ENCODE assay signal across 1 cellular context in the genomic region with DNA sequence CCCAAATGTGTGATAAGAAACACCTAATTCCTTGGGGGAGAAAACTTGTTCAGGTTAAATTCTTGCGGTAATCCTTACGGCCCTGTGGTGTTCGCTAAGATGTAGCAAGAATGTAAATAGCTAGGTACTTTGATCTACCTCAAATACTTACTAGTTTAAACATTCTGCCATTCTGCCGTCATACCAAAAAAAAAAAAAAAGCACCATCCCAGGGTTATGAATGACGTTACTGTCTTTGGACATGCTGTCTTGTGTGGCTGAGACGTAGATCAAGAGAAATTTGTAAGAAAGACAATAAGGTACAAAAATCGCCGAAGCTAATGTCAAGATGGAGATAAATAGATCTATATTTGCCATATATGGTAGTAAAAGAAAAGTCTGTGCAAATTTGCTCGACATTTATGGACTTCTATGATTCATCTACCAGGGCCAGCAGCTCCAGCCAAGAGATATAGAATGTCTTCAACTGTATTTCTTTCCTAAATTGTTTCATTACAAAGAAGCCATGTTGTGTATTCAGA.
TF ChIP-seq lines count a peak whose summit lies in the region.

No MANE protein-coding gene starts in this region.

TF ChIP-seq in HepG2, 621 proteins besides CTCF, POLR2A, EP300 and RAD21 (continued from another document):
- TF ChIP-seq, protein P1, sequence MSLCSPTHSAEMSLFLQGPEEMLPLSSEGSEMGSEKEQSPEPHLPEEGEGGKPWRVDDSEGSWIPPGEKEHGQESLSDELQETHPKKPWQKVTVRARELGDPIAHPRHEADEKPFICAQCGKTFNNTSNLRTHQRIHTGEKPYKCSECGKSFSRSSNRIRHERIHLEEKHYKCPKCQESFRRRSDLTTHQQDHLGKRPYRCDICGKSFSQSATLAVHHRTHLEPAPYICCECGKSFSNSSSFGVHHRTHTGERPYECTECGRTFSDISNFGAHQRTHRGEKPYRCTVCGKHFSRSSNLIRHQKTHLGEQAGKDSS (CRISPR knock-in tag; IDR thresholded peaks at IDR 0.05; ENCODE audit: borderline replicate concordance, low read depth), result no peak
- TF ChIP-seq TCF7L2 (IDR thresholded peaks at IDR 0.05; ENCODE audit: low read depth, low read length), result peak; percentile 10; the same call in 1 of the 2 replicates
- TF ChIP-seq, protein P2, sequence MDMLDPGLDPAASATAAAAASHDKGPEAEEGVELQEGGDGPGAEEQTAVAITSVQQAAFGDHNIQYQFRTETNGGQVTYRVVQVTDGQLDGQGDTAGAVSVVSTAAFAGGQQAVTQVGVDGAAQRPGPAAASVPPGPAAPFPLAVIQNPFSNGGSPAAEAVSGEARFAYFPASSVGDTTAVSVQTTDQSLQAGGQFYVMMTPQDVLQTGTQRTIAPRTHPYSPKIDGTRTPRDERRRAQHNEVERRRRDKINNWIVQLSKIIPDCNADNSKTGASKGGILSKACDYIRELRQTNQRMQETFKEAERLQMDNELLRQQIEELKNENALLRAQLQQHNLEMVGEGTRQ (IDR thresholded peaks at IDR 0.05; ENCODE audit: low read depth, low read length), result no peak
- TF ChIP-seq, protein P2 (CRISPR knock-in tag; IDR thresholded peaks at IDR 0.05; ENCODE audit: borderline replicate concordance), result peak; percentile 28; the same call in 1 of the 2 replicates
- TF ChIP-seq, protein P3, sequence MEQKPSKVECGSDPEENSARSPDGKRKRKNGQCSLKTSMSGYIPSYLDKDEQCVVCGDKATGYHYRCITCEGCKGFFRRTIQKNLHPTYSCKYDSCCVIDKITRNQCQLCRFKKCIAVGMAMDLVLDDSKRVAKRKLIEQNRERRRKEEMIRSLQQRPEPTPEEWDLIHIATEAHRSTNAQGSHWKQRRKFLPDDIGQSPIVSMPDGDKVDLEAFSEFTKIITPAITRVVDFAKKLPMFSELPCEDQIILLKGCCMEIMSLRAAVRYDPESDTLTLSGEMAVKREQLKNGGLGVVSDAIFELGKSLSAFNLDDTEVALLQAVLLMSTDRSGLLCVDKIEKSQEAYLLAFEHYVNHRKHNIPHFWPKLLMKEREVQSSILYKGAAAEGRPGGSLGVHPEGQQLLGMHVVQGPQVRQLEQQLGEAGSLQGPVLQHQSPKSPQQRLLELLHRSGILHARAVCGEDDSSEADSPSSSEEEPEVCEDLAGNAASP (CRISPR knock-in tag; IDR thresholded peaks at IDR 0.05; ENCODE audit: borderline replicate concordance), result no peak
- no peak for TF ChIP-seq KLF11 (CRISPR knock-in tag; IDR thresholded peaks at IDR 0.05)
- TF ChIP-seq NR3C1 (CRISPR knock-in tag; IDR thresholded peaks at IDR 0.05), result no peak
- no peak for TF ChIP-seq RBM22 (optimal IDR thresholded peaks at IDR 0.05; ENCODE audit: low read length)
- TF ChIP-seq GATAD2A (CRISPR knock-in tag; IDR thresholded peaks at IDR 0.05), result peak; percentile 78
- TF ChIP-seq ATM (IDR thresholded peaks at IDR 0.05; ENCODE audit: borderline replicate concordance), result no peak
- TF ChIP-seq RFX1 (IDR thresholded peaks at IDR 0.05), result no peak
- no peak for TF ChIP-seq KDM6A (CRISPR knock-in tag; IDR thresholded peaks at IDR 0.05; ENCODE audit: low read depth)
- peak; percentile 59 for TF ChIP-seq NCOA2 (CRISPR knock-in tag; IDR thresholded peaks at IDR 0.05)
- TF ChIP-seq, protein P4, sequence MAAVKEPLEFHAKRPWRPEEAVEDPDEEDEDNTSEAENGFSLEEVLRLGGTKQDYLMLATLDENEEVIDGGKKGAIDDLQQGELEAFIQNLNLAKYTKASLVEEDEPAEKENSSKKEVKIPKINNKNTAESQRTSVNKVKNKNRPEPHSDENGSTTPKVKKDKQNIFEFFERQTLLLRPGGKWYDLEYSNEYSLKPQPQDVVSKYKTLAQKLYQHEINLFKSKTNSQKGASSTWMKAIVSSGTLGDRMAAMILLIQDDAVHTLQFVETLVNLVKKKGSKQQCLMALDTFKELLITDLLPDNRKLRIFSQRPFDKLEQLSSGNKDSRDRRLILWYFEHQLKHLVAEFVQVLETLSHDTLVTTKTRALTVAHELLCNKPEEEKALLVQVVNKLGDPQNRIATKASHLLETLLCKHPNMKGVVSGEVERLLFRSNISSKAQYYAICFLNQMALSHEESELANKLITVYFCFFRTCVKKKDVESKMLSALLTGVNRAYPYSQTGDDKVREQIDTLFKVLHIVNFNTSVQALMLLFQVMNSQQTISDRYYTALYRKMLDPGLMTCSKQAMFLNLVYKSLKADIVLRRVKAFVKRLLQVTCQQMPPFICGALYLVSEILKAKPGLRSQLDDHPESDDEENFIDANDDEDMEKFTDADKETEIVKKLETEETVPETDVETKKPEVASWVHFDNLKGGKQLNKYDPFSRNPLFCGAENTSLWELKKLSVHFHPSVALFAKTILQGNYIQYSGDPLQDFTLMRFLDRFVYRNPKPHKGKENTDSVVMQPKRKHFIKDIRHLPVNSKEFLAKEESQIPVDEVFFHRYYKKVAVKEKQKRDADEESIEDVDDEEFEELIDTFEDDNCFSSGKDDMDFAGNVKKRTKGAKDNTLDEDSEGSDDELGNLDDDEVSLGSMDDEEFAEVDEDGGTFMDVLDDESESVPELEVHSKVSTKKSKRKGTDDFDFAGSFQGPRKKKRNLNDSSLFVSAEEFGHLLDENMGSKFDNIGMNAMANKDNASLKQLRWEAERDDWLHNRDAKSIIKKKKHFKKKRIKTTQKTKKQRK (IDR thresholded peaks at IDR 0.05; ENCODE audit: low read length), result no peak
- TF ChIP-seq ZNF572 (CRISPR knock-in tag; IDR thresholded peaks at IDR 0.05), result no peak
- TF ChIP-seq ISL2 (CRISPR knock-in tag; IDR thresholded peaks at IDR 0.05), result peak; percentile 62; the same call in 1 of the 2 replicates
- TF ChIP-seq, protein P5, sequence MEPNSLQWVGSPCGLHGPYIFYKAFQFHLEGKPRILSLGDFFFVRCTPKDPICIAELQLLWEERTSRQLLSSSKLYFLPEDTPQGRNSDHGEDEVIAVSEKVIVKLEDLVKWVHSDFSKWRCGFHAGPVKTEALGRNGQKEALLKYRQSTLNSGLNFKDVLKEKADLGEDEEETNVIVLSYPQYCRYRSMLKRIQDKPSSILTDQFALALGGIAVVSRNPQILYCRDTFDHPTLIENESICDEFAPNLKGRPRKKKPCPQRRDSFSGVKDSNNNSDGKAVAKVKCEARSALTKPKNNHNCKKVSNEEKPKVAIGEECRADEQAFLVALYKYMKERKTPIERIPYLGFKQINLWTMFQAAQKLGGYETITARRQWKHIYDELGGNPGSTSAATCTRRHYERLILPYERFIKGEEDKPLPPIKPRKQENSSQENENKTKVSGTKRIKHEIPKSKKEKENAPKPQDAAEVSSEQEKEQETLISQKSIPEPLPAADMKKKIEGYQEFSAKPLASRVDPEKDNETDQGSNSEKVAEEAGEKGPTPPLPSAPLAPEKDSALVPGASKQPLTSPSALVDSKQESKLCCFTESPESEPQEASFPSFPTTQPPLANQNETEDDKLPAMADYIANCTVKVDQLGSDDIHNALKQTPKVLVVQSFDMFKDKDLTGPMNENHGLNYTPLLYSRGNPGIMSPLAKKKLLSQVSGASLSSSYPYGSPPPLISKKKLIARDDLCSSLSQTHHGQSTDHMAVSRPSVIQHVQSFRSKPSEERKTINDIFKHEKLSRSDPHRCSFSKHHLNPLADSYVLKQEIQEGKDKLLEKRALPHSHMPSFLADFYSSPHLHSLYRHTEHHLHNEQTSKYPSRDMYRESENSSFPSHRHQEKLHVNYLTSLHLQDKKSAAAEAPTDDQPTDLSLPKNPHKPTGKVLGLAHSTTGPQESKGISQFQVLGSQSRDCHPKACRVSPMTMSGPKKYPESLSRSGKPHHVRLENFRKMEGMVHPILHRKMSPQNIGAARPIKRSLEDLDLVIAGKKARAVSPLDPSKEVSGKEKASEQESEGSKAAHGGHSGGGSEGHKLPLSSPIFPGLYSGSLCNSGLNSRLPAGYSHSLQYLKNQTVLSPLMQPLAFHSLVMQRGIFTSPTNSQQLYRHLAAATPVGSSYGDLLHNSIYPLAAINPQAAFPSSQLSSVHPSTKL (CRISPR knock-in tag; IDR thresholded peaks at IDR 0.05), result peak; percentile 76
- TF ChIP-seq, protein P6, sequence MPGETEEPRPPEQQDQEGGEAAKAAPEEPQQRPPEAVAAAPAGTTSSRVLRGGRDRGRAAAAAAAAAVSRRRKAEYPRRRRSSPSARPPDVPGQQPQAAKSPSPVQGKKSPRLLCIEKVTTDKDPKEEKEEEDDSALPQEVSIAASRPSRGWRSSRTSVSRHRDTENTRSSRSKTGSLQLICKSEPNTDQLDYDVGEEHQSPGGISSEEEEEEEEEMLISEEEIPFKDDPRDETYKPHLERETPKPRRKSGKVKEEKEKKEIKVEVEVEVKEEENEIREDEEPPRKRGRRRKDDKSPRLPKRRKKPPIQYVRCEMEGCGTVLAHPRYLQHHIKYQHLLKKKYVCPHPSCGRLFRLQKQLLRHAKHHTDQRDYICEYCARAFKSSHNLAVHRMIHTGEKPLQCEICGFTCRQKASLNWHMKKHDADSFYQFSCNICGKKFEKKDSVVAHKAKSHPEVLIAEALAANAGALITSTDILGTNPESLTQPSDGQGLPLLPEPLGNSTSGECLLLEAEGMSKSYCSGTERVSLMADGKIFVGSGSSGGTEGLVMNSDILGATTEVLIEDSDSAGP (CRISPR knock-in tag; IDR thresholded peaks at IDR 0.05; ENCODE audit: borderline replicate concordance), result no peak
- TF ChIP-seq SRF (IDR thresholded peaks at IDR 0.05; ENCODE audit: low read depth, low read length), result peak; percentile 89
